18 cellular contexts compared by ENCODE assay signal in the genomic region with DNA sequence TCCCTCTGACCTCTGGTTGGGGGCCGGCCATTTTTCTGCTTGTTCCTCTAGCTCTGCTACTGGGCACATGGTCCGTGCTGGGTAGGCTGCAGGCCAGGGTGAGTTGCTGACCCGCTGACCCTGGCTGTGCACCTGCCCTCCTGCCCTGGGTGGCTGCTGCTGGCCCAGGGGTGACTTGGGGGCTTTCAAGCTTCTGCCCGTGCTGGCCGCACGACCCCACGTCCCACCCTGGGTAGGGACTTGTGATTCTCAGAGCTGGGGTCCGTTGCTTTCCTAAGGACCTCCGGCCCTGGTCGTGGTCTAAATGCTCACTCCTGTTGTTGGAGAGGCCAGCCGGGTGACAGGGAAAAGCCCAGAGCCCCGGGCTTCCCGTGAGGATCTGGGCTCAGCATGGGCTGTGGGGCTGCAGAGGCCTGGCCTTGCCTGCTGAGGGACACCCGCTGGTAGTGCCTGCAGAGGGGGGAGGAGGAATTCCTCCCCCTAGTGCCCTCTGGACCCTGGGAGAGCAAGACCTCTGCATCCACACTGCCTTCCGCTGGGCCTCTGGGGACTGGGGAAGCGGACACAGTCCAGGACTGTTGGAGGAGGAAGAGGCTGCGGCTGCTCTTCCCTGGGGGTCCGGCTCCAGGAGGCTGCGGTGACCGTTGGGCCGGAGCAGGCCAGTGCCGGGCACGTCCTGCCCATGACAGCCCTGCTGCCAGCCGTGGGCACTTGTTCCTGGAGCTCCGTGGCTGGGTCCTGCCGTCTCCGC. TPM values are rescaled to one million over a fixed set of nuclear protein-coding genes. Genes with fewer than 3 reads are reported as not detected.
DNase-seq lines count a peak whose midpoint lies in the region; FAIRE-seq and TF ChIP-seq lines count a peak whose summit lies in the region.
"Had no signal": no experiment of that assay in that cellular context is flagged by ENCODE, and none has a peak within 500 bp of the region (broad histone marks: within the 10 kb centered on the region; RNA-seq: fewer than 3 reads in every experiment).

No MANE protein-coding gene starts in this region.

- peak overlapping the region; percentile 81 for H3K27ac Mint-ChIP-seq in Caco-2 (ENCODE audit: unreplicated experiment)
- peak overlapping the region; percentile 50 for H3K27ac Mint-ChIP-seq in neural progenitor cell
- H3K27ac Mint-ChIP-seq: CD14-positive monocyte, immature natural killer cell had no signal

- no peak for TF ChIP-seq CTCF in Caco-2 (IDR thresholded peaks at IDR 0.05; ENCODE audit: insufficient read depth in 1 of 2, low read depth in 1 of 2, low read length in 1 of 2, severe bottlenecking in 1 of 2, unreplicated experiment in 1 of 2)
- no peak for TF ChIP-seq CTCF in neural progenitor cell (IDR thresholded peaks at IDR 0.05)

- H3K4me3 ChIP-seq in Caco-2 (ENCODE audit: low read depth, low read length) (no peak overlapping the region), H7 (ENCODE audit: insufficient read depth, low read depth, low read length) (no peak overlapping the region), neural progenitor cell (no peak overlapping the region)
- H3K4me3 ChIP-seq: gastrocnemius medialis, psoas muscle, suprapubic skin had no signal

- H3K9me3 Mint-ChIP-seq in Caco-2 (ENCODE audit: unreplicated experiment) (no peaks in the 10 kb centered on the region), neural progenitor cell (no peaks in the 10 kb centered on the region)
- H3K9me3 Mint-ChIP-seq: CD14-positive monocyte, immature natural killer cell had no signal

- no peaks in the 10 kb centered on the region for H3K36me3 ChIP-seq in Caco-2 (ENCODE audit: control insufficient read depth, insufficient read depth, low read length)
- H3K36me3 ChIP-seq in H7 (replicated peaks; ENCODE audit: control insufficient read depth, insufficient read depth, low read length): no peaks in the 10 kb centered on the region
- no peaks in the 10 kb centered on the region for H3K36me3 ChIP-seq in neural progenitor cell
- H3K36me3 ChIP-seq: gastrocnemius medialis had no signal

- H3K9me3 ChIP-seq in Caco-2: no peaks in the 10 kb centered on the region
- no peaks in the 10 kb centered on the region for H3K9me3 ChIP-seq in neural progenitor cell (ENCODE audit: low read depth)
- H3K9me3 ChIP-seq: gastrocnemius medialis, psoas muscle, suprapubic skin had no signal

- BruUV-seq in Caco-2 (replicated peaks; lab: Mats Ljungman, UMichigan): no TSS peak

- DNase-seq in Caco-2: peak; percentile 54 to 74
- DNase-seq in H7: peak; percentile 81
- DNase-seq in frontal cortex (ENCODE audit: low spot score in 2 of 2): peak; percentile 27 to 30
- peak; percentile 64 for DNase-seq in neural progenitor cell (ENCODE audit: low spot score)
- DNase-seq in medulla oblongata (ENCODE audit: extremely low spot score): no peak
- DNase-seq in CD1c-positive myeloid dendritic cell (ENCODE audit: extremely low spot score): no peak
- no peak for DNase-seq in inferior parietal cortex (ENCODE audit: extremely low spot score)
- DNase-seq in NCI-H2171 treated with DMSO at 0.1 percent for 48 hours (lab: John Stamatoyannopoulos, UW): no peak
- DNase-seq: activated naive CD4-positive, alpha-beta T cell treated with anti-CD3 and anti-CD28 coated beads, Interleukin-2, amount 50 U/mL, for 16 hours; immature natural killer cell; psoas muscle had no signal

- H3K36me3 Mint-ChIP-seq in Caco-2 (ENCODE audit: insufficient read depth, unreplicated experiment) (peaks cover 12% of the 10 kb centered on the region), neural progenitor cell (no peaks in the 10 kb centered on the region)
- H3K36me3 Mint-ChIP-seq: CD14-positive monocyte, immature natural killer cell had no signal

- no peak overlapping the region for H3K9ac ChIP-seq in neural progenitor cell

- H3K4me3 Mint-ChIP-seq in Caco-2 (ENCODE audit: unreplicated experiment) (peak overlapping the region; percentile 38), neural progenitor cell (no peak overlapping the region)
- H3K4me3 Mint-ChIP-seq: CD14-positive monocyte, immature natural killer cell had no signal

- H3K79me2 ChIP-seq in neural progenitor cell (ENCODE audit: low read depth): no peaks in the 10 kb centered on the region

- H3K27me3 Mint-ChIP-seq in Caco-2 (ENCODE audit: insufficient read depth, unreplicated experiment): no peaks in the 10 kb centered on the region
- peaks cover 8% of the 10 kb centered on the region for H3K27me3 Mint-ChIP-seq in neural progenitor cell (ENCODE audit: insufficient read depth, low read depth)

- H3K4me1 ChIP-seq in Caco-2 (peaks cover 38% of the 10 kb centered on the region), neural progenitor cell (peaks cover 35% of the 10 kb centered on the region)

- H3K4me1 Mint-ChIP-seq in Caco-2 (ENCODE audit: low read depth, unreplicated experiment) (peaks cover 10% of the 10 kb centered on the region), neural progenitor cell (peaks cover 29% of the 10 kb centered on the region)

- FAIRE-seq in frontal cortex (lab: Jason Lieb, UNC): no peak
- FAIRE-seq: bronchial epithelial cell, endometrium, HTR-8/SVneo had no signal

- intact Hi-C loops in Caco-2 (cut with micrococcal nuclease; ENCODE audit: unreplicated experiment): no loop called here

- no peaks in the 10 kb centered on the region for H4K20me1 ChIP-seq in neural progenitor cell (ENCODE audit: low read depth)

- POLR2A ChIA-PET in Caco-2 (lab: Charles Lee): no interaction called here

- H3K27ac ChIP-seq in neural progenitor cell: no peak overlapping the region
- H3K27ac ChIP-seq: gastrocnemius medialis, psoas muscle, suprapubic skin had no signal

- no peaks in the 10 kb centered on the region for H3K27me3 ChIP-seq in Caco-2 (replicated peaks; ENCODE audit: control insufficient read depth, insufficient read depth, low read length)
- H3K27me3 ChIP-seq in H7 (ENCODE audit: control insufficient read depth, insufficient read depth, low read length): no peaks in the 10 kb centered on the region
- H3K27me3 ChIP-seq in neural progenitor cell: no peaks in the 10 kb centered on the region

- H2AFZ ChIP-seq in neural progenitor cell (replicated peaks): no peak overlapping the region

- peak overlapping the region; percentile 65 for H3K4me2 ChIP-seq in neural progenitor cell

- CTCF ChIA-PET in Caco-2 (lab: Charles Lee): interaction anchor here (0.5 kb wide), 1 partner anchor 8 kb away, joined by 3 read pairs; no protein-coding TSS in a partner anchor

- peaks cover 26% of the 10 kb centered on the region for H3F3A ChIP-seq in neural progenitor cell (ENCODE audit: low read depth)

RNA-seq across cellular contexts. Expression of a gene that starts 6.3 kb away (rescaled TPM):
- total RNA-seq in Caco-2 (2022) (6.0 and 6.8 TPM in 2 replicates), frontal cortex (0.41 TPM), neural progenitor cell (ENCODE audit: low replicate concordance) (0.09 TPM in 1 of 2 replicates, not detected in the other)
- 0.14 TPM in 1 of 2 replicates, not detected in the other for total RNA-seq in H7 (2014; rRNA removed; shearing (Covaris generic))
- total RNA-seq: bronchial epithelial cell, SK-MEL-5, suprapubic skin had no signal

RNA-seq across cellular contexts. Expression of a gene that starts 35.9 kb away (rescaled TPM):
- 35.4 and 41.3 TPM in 2 replicates for total RNA-seq in Caco-2 (2022)
- 23.5 and 26.3 TPM in 2 replicates for total RNA-seq in H7 (2014; rRNA removed; shearing (Covaris generic))
- total RNA-seq in frontal cortex: 9.4 TPM
- total RNA-seq in neural progenitor cell (ENCODE audit: low replicate concordance): 3.5 and 15.4 TPM in 2 replicates

RNA-seq across cellular contexts. Expression of a gene that starts 38.6 kb away (rescaled TPM):
- total RNA-seq in Caco-2 (2022) (1.5 and 3.9 TPM in 2 replicates), frontal cortex (1.6 TPM), neural progenitor cell (ENCODE audit: low replicate concordance) (1.2 TPM in 1 of 2 replicates, not detected in the other)
- 0.41 TPM in 1 of 2 replicates, not detected in the other for total RNA-seq in H7 (2014; rRNA removed; shearing (Covaris generic))
- total RNA-seq: bronchial epithelial cell, SK-MEL-5 had no signal

Comparison
In these comparisons a context has a peak if more than half of its experiments do, and no peak if none do; other contexts are left out.
1. DNase-seq: peak in Caco-2 (2 of 2), H7 (single experiment), frontal cortex (2 of 2) and neural progenitor cell (single experiment); none in medulla oblongata (single experiment), CD1c-positive myeloid dendritic cell (single experiment), inferior parietal cortex (single experiment) and NCI-H2171 treated with DMSO at 0.1 percent for 48 hours (single experiment).